Comparison of ENCODE assay signal across 8 cellular contexts in genomic region chr19:57599761-57600383, GRCh38. TPM values are rescaled to one million over a fixed set of nuclear protein-coding genes. Genes with fewer than 3 reads are reported as not detected.
DNase-seq lines count a peak whose midpoint lies in the region; ATAC-seq and TF ChIP-seq lines count a peak whose summit lies in the region.

ZNF530 (plus strand) TSS chr19:57599885; CDS start chr19:57604346, 4,461 bp downstream.

- no peak for TF ChIP-seq EP300 in upper lobe of left lung (IDR thresholded peaks at IDR 0.05)

- peak; percentile 90 for ATAC-seq in HG02610 (IDR thresholded peaks at IDR 0.05; ENCODE audit: unreplicated experiment)
- ATAC-seq in heart right ventricle, result peak; percentile 98 to 100 (median 100)
- peak; percentile 93 to 98 for ATAC-seq in upper lobe of left lung (ENCODE audit: low FRiP score in 2 of 2)

- DNase-seq in NCI-H1105 treated with DMSO at 0.1 percent for 48 hours (lab: John Stamatoyannopoulos, UW) (peak; percentile 93), SW480 (ENCODE audit: low spot score) (peak; percentile 79), adipocyte (ENCODE audit: low read depth) (peak; percentile 96), heart right ventricle (peak; percentile 96), pons (ENCODE audit: low spot score) (peak; percentile 92), upper lobe of left lung (peak; percentile 89 to 93)

- no peaks in the 10 kb centered on the region for H3K27me3 ChIP-seq in adipocyte (replicated peaks; ENCODE audit: control insufficient read depth, insufficient read depth, low read length)
- no peaks in the 10 kb centered on the region for H3K27me3 ChIP-seq in heart right ventricle
- H3K27me3 ChIP-seq in upper lobe of left lung, result no peaks in the 10 kb centered on the region

- peak within 1 kb of the TSS; percentile 86 for H3K4me3 ChIP-seq in GM08714 (ENCODE audit: low read length)
- peak within 1 kb of the TSS; percentile 88 for H3K4me3 ChIP-seq in adipocyte (ENCODE audit: low read length)
- H3K4me3 ChIP-seq in heart right ventricle, result peak within 1 kb of the TSS; percentile 60 to 97 (median 83)
- H3K4me3 ChIP-seq in upper lobe of left lung, result peak within 1 kb of the TSS; percentile 61 to 92 (median 80)

- TF ChIP-seq CTCF in heart right ventricle (IDR thresholded peaks at IDR 0.05) (peak in 2 of 9 donors; percentile 8 to 22), upper lobe of left lung (IDR thresholded peaks at IDR 0.05) (no peak)

- intact Hi-C loops in heart right ventricle (cut with DNase I), result loop anchor here in 3 of 10 donors (1.0 to 10.0 kb wide), 3 partner anchors 21 to 1215 kb away; partner anchors contain the start of genes ZNF211 (in 1 of the 3) and ZNF416 (in 1 of the 3)

- H3K27ac ChIP-seq in heart right ventricle, result peak within 1 kb of the TSS in 9 of 10 donors; percentile 41 to 84 (median 67)
- H3K27ac ChIP-seq in upper lobe of left lung, result peak within 1 kb of the TSS in 3 of 4 donors; percentile 4 to 64 (median 46)

- peak in 1 of 4 donors; percentile 13 for TF ChIP-seq POLR2A in upper lobe of left lung (IDR thresholded peaks at IDR 0.05)

- H3K36me3 ChIP-seq in adipocyte (ENCODE audit: control insufficient read depth, insufficient read depth, low read length, severe bottlenecking), result peaks cover 5% of the 10 kb centered on the region
- H3K36me3 ChIP-seq in heart right ventricle, result peaks cover 0 to 22% (median 3%) of the 10 kb centered on the region in 9 donors
- peaks cover 3 to 9% (median 8%) of the 10 kb centered on the region in 4 donors for H3K36me3 ChIP-seq in upper lobe of left lung

- 0% methylated on average over 53 of the region's 53 CpGs for WGBS in heart right ventricle, 2 donors
- 1% methylated on average over 15 to 31 of the region's 53 CpGs for WGBS in upper lobe of left lung, 2 donors

- H3K9me3 ChIP-seq in adipocyte (ENCODE audit: control insufficient read depth, low read length), result no peaks in the 10 kb centered on the region
- peaks cover 0 to 68% (median 7%) of the 10 kb centered on the region in 11 donors for H3K9me3 ChIP-seq in heart right ventricle
- H3K9me3 ChIP-seq in upper lobe of left lung, result peaks cover 7 to 27% (median 22%) of the 10 kb centered on the region in 4 donors

- peak within 1 kb of the TSS; percentile 83 for H3K9ac ChIP-seq in adipocyte (ENCODE audit: low read length)

- H3K4me1 ChIP-seq in adipocyte (ENCODE audit: control insufficient read depth, insufficient read depth, low read length) (peaks cover 7% of the 10 kb centered on the region), heart right ventricle (peaks cover 2 to 21% (median 10%) of the 10 kb centered on the region in 9 donors), upper lobe of left lung (peaks cover 5 to 17% (median 9%) of the 10 kb centered on the region in 4 donors)

RNA-seq across cellular contexts. Expression of gene ZNF530, which starts in this region (rescaled TPM):
- total RNA-seq in heart right ventricle, result 1 to 10 TPM; 3.2 to 5.6 (median 4.4) TPM
- 1 to 10 TPM; 4.7 to 5.8 TPM for polyA plus RNA-seq in heart right ventricle
- 1 to 10 TPM; 1.7 to 7.3 (median 3.0) TPM for total RNA-seq in upper lobe of left lung

Comparison
In these comparisons a context has a peak if more than half of its experiments do, and no peak if none do; other contexts are left out.
1. Peak in every context shown above with its lines: DNase-seq, ATAC-seq, H3K4me3 ChIP-seq and H3K27ac ChIP-seq.